Comparison of ENCODE assay signal across 1 cellular context in genomic region chr10:131897297-131897899, GRCh38.
TF ChIP-seq lines count a peak whose summit lies in the region.

No MANE protein-coding gene starts in this region.

TF ChIP-seq in K562, 482 proteins besides CTCF, POLR2A, EP300 and RAD21 (continued from another document and continues in another):
- TF ChIP-seq, protein P1, sequence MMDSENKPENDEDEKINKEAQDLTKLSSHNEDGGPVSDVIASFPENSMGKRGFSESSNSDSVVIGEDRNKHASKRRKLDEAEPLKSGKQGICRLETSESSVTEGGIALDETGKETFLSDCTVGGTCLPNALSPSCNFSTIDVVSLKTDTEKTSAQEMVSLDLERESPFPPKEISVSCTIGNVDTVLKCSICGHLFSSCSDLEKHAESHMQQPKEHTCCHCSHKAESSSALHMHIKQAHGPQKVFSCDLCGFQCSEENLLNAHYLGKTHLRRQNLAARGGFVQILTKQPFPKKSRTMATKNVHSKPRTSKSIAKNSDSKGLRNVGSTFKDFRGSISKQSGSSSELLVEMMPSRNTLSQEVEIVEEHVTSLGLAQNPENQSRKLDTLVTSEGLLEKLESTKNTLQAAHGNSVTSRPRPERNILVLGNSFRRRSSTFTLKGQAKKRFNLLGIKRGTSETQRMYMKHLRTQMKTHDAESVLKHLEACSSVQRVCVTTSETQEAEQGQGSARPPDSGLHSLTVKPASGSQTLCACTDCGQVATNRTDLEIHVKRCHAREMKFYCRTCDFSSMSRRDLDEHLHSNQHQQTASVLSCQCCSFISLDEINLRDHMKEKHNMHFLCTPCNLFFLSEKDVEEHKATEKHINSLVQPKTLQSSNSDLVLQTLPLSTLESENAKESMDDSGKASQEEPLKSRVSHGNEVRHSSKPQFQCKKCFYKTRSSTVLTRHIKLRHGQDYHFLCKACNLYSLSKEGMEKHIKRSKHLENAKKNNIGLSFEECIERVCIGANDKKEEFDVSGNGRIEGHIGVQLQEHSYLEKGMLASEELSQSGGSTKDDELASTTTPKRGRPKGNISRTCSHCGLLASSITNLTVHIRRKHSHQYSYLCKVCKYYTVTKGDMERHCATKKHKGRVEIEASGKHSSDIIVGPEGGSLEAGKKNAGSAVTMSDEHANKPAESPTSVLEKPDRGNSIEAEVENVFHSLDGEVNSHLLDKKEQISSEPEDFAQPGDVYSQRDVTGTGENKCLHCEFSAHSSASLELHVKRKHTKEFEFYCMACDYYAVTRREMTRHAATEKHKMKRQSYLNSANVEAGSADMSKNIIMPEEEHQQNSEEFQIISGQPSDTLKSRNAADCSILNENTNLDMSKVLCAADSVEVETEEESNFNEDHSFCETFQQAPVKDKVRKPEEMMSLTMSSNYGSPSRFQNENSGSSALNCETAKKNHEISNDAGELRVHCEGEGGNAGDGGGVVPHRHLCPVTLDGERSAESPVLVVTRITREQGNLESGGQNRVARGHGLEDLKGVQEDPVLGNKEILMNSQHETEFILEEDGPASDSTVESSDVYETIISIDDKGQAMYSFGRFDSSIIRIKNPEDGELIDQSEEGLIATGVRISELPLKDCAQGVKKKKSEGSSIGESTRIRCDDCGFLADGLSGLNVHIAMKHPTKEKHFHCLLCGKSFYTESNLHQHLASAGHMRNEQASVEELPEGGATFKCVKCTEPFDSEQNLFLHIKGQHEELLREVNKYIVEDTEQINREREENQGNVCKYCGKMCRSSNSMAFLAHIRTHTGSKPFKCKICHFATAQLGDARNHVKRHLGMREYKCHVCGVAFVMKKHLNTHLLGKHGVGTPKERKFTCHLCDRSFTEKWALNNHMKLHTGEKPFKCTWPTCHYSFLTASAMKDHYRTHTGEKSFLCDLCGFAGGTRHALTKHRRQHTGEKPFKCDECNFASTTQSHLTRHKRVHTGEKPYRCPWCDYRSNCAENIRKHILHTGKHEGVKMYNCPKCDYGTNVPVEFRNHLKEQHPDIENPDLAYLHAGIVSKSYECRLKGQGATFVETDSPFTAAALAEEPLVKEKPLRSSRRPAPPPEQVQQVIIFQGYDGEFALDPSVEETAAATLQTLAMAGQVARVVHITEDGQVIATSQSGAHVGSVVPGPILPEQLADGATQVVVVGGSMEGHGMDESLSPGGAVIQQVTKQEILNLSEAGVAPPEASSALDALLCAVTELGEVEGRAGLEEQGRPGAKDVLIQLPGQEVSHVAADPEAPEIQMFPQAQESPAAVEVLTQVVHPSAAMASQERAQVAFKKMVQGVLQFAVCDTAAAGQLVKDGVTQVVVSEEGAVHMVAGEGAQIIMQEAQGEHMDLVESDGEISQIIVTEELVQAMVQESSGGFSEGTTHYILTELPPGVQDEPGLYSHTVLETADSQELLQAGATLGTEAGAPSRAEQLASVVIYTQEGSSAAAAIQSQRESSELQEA (IDR thresholded peaks at IDR 0.05; ENCODE audit: low read depth): no peak
- TF ChIP-seq ZBTB8A (IDR thresholded peaks at IDR 0.05; ENCODE audit: partially characterized antibody) (no peak), GATA2 (CRISPR knock-in tag; IDR thresholded peaks at IDR 0.05) (no peak), ZNF318 (IDR thresholded peaks at IDR 0.05; ENCODE audit: borderline replicate concordance in 1 of 2, low read depth in 1 of 2) (peak in 1 of 2 experiments; percentile 35; a peak in 1 of 4 replicates), ILF3 (IDR thresholded peaks at IDR 0.05; ENCODE audit: borderline replicate concordance) (no peak), POLR2G (IDR thresholded peaks at IDR 0.05; ENCODE audit: low read depth, low read length) (peak; percentile 61), NCOA2 (IDR thresholded peaks at IDR 0.05; ENCODE audit: partially characterized antibody in 2 of 2) (no peak), ZNF175 (CRISPR knock-in tag; IDR thresholded peaks at IDR 0.05; ENCODE audit: low read depth) (no peak), STAG1 (CRISPR knock-in tag; IDR thresholded peaks at IDR 0.05; ENCODE audit: borderline replicate concordance) (no peak), PTRF (tag; IDR thresholded peaks at IDR 0.05) (no peak), RREB1 (CRISPR knock-in tag; IDR thresholded peaks at IDR 0.05) (no peak), NR3C1 (CRISPR knock-in tag; IDR thresholded peaks at IDR 0.05) (no peak), SNRNP70 (optimal IDR thresholded peaks at IDR 0.05; ENCODE audit: low read depth, low read length) (no peak), TBP (optimal IDR thresholded peaks at IDR 0.05; ENCODE audit: low read depth, low read length) (peak; percentile 86)
- TF ChIP-seq, protein P2, sequence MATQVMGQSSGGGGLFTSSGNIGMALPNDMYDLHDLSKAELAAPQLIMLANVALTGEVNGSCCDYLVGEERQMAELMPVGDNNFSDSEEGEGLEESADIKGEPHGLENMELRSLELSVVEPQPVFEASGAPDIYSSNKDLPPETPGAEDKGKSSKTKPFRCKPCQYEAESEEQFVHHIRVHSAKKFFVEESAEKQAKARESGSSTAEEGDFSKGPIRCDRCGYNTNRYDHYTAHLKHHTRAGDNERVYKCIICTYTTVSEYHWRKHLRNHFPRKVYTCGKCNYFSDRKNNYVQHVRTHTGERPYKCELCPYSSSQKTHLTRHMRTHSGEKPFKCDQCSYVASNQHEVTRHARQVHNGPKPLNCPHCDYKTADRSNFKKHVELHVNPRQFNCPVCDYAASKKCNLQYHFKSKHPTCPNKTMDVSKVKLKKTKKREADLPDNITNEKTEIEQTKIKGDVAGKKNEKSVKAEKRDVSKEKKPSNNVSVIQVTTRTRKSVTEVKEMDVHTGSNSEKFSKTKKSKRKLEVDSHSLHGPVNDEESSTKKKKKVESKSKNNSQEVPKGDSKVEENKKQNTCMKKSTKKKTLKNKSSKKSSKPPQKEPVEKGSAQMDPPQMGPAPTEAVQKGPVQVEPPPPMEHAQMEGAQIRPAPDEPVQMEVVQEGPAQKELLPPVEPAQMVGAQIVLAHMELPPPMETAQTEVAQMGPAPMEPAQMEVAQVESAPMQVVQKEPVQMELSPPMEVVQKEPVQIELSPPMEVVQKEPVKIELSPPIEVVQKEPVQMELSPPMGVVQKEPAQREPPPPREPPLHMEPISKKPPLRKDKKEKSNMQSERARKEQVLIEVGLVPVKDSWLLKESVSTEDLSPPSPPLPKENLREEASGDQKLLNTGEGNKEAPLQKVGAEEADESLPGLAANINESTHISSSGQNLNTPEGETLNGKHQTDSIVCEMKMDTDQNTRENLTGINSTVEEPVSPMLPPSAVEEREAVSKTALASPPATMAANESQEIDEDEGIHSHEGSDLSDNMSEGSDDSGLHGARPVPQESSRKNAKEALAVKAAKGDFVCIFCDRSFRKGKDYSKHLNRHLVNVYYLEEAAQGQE (CRISPR knock-in tag; IDR thresholded peaks at IDR 0.05; ENCODE audit: low read depth): no peak
- TF ChIP-seq, protein P3, sequence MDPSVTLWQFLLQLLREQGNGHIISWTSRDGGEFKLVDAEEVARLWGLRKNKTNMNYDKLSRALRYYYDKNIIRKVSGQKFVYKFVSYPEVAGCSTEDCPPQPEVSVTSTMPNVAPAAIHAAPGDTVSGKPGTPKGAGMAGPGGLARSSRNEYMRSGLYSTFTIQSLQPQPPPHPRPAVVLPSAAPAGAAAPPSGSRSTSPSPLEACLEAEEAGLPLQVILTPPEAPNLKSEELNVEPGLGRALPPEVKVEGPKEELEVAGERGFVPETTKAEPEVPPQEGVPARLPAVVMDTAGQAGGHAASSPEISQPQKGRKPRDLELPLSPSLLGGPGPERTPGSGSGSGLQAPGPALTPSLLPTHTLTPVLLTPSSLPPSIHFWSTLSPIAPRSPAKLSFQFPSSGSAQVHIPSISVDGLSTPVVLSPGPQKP (CRISPR knock-in tag; IDR thresholded peaks at IDR 0.05): no peak
- TF ChIP-seq, protein P4, sequence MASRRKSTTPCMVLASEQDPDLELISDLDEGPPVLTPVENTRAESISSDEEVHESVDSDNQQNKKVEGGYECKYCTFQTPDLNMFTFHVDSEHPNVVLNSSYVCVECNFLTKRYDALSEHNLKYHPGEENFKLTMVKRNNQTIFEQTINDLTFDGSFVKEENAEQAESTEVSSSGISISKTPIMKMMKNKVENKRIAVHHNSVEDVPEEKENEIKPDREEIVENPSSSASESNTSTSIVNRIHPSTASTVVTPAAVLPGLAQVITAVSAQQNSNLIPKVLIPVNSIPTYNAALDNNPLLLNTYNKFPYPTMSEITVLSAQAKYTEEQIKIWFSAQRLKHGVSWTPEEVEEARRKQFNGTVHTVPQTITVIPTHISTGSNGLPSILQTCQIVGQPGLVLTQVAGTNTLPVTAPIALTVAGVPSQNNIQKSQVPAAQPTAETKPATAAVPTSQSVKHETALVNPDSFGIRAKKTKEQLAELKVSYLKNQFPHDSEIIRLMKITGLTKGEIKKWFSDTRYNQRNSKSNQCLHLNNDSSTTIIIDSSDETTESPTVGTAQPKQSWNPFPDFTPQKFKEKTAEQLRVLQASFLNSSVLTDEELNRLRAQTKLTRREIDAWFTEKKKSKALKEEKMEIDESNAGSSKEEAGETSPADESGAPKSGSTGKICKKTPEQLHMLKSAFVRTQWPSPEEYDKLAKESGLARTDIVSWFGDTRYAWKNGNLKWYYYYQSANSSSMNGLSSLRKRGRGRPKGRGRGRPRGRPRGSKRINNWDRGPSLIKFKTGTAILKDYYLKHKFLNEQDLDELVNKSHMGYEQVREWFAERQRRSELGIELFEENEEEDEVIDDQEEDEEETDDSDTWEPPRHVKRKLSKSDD (conservative IDR thresholded peaks at IDR 0.05; ENCODE audit: low read length): no peak
